ENCODE assay signal across 1 cellular context in genomic region chr1:154759793-154760192, GRCh38.
TF ChIP-seq lines count a peak whose summit lies in the region.

No MANE protein-coding gene starts in this region.

TF ChIP-seq in GM23338, 12 proteins besides CTCF, POLR2A, EP300 and RAD21 (continued from another document):
- TF ChIP-seq ZNF462 (CRISPR knock-in tag; IDR thresholded peaks at IDR 0.05) (no peak), REST (IDR thresholded peaks at IDR 0.05; ENCODE audit: unreplicated experiment) (no peak), ZNF331 (CRISPR knock-in tag; IDR thresholded peaks at IDR 0.05; ENCODE audit: low read depth) (no peak), CREB1 (CRISPR knock-in tag; IDR thresholded peaks at IDR 0.05; ENCODE audit: low read depth) (no peak), EZH2 (IDR thresholded peaks at IDR 0.05; ENCODE audit: low read depth, unreplicated experiment) (no peak), ETS1 (IDR thresholded peaks at IDR 0.05) (no peak), POLR2AphosphoS5 (IDR thresholded peaks at IDR 0.05; ENCODE audit: low read depth) (no peak)
